In genomic region chr4:6121941-6122340, GRCh38 we compare ENCODE assay signal across 20 cellular contexts.
"Had no signal": no experiment of that assay in that cellular context is flagged by ENCODE, and none has a peak within 500 bp of the region (broad histone marks: within the 10 kb centered on the region; RNA-seq: fewer than 3 reads in every experiment).

No MANE protein-coding gene starts in this region.

- H3K27ac ChIP-seq: HL-60, KMS-11 had no signal

- DNase-seq: Kasumi-1, MM.1S, NCI-H1092 treated with DMSO at 0.1 percent for 48 hours, NCI-H1436, NCI-H187, NCI-H2029, NCI-H2081 treated with DMSO at 0.1 percent for 48 hours, NCI-H2171, NCI-H226, NCI-H446, NCI-H510A, NCI-H524 treated with DMSO at 0.1 percent for 48 hours, NCI-H69, NCI-H774, Right ventricle myocardium superior, RPMI8226 had no signal

- H3K27me3 Mint-ChIP-seq: IgD-negative memory B cell had no signal

- H3K4me1 Mint-ChIP-seq: IgD-negative memory B cell had no signal

- ATAC-seq: K562 had no signal

- H3K4me3 Mint-ChIP-seq: IgD-negative memory B cell had no signal

- H3K4me3 ChIP-seq: K562 had no signal
